Comparison of ENCODE assay signal across 27 cellular contexts in the genomic region with DNA sequence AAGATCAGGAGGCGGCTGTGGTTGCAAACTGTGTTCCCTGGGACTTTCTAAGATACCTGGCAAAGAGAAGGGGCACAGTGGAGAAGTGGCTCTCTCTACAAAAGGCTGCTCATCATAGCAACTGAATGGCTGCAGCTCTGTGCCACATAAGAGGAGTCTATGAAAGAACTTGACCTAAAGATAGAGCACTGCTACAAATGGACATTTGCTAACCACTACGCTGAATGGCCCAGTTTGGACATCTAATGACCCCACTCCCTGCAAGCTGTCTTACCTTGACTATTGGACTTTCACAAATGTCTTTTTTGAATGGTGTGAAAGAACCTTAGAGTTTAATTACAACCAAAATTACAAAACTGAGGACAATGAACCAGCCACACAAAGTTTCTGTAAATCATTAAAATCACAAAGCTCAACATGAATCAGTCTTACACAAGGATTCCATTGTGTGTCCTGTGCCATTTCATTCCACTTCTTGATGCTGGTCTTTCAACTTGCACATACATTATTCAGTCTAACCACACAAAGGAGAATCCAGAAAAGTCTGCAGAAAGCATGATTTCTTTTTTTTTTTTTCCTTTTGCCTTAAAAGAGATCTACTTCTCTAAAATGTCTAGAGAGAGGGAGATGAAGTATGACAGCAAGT.
"Had no signal": no experiment of that assay in that cellular context is flagged by ENCODE, and none has a peak within 500 bp of the region (broad histone marks: within the 10 kb centered on the region; RNA-seq: fewer than 3 reads in every experiment).

No MANE protein-coding gene starts in this region.

- H3K4me2 ChIP-seq: smooth muscle cell had no signal

- H3K27ac ChIP-seq: ascending aorta, esophagus muscularis mucosa, foreskin keratinocyte, heart right ventricle, neutrophil, prostate gland, thyroid gland, upper lobe of right lung, VCaP had no signal

- H3K4me3 ChIP-seq: ascending aorta, esophagus muscularis mucosa, heart right ventricle, prostate gland, smooth muscle cell, thyroid gland, upper lobe of right lung had no signal

- H3K27me3 ChIP-seq: ascending aorta, esophagus muscularis mucosa, foreskin keratinocyte, neutrophil, thyroid gland, upper lobe of right lung had no signal

- H3K36me3 ChIP-seq: ascending aorta, esophagus muscularis mucosa, heart right ventricle, neutrophil, prostate gland, upper lobe of right lung had no signal

- H3K9me3 ChIP-seq: ascending aorta, neutrophil, prostate gland, thyroid gland, upper lobe of right lung had no signal

- ATAC-seq: foreskin keratinocyte; heart right ventricle; left cardiac atrium; left ventricle myocardium superior; stimulated activated memory B cell treated with anti-CD40 and anti-IgM and Interleukin-4, amounts not matched to agents 10 μg/mL and 1 μg/mL and 100 μg/mL, for 72 hours; stimulated activated naive CD8-positive, alpha-beta T cell treated with anti-CD3 and anti-CD28 coated beads, Interleukin-15, amount 100 ng/mL, for 72 hours; upper lobe of right lung had no signal

- H3K4me1 ChIP-seq: ascending aorta, heart right ventricle, prostate gland, thyroid gland, upper lobe of right lung had no signal

- DNase-seq: activated CD4-positive, alpha-beta memory T cell treated with anti-CD3 and anti-CD28 coated beads for 36 hours; activated CD4-positive, alpha-beta T cell treated with anti-CD3 and anti-CD28 coated beads, Interleukin-2, amount 10 ng/mL, durations not matched to agents 24 days and 14 days; activated CD8-positive, alpha-beta memory T cell treated with anti-CD3 and anti-CD28 coated beads, Interleukin-2, amount 50 U/mL, for 48 hours; activated gamma-delta T cell; activated naive CD4-positive, alpha-beta T cell treated with anti-CD3 and anti-CD28 coated beads, Interleukin-2, amount 10 ng/mL, durations not matched to agents 7 days and 5 days; activated naive CD8-positive, alpha-beta T cell treated with anti-CD3 and anti-CD28 coated beads, Interleukin-2, amount 10 ng/mL, durations not matched to agents 7 days and 5 days; activated T-cell treated with anti-CD3 and anti-CD28 coated beads, Interleukin-2, amount 50 U/mL, for 24 hours; central memory CD4-positive, alpha-beta T cell; endodermal cell; foreskin keratinocyte; heart right ventricle; left cardiac atrium; left ventricle myocardium superior; stimulated activated CD4-positive, alpha-beta T cell treated with anti-CD3 and anti-CD28 coated beads, Interleukin-1b, Interleukin-23, amount 100 ng/mL, for 48 hours; stimulated activated CD4-positive, alpha-beta T cell treated with anti-CD3 and anti-CD28 coated beads, Interleukin-4, amount 100 ng/mL, for 4 hours; stimulated activated CD8-positive, alpha-beta memory T cell treated with anti-CD3 and anti-CD28 coated beads, Interleukin-4, amount 100 ng/mL, for 48 hours; stimulated activated naive CD8-positive, alpha-beta T cell treated with anti-CD3 and anti-CD28 coated beads, Interleukin-15, amount 100 ng/mL, for 72 hours; T-helper 1 cell; thyroid gland; upper lobe of right lung had no signal
